Comparison of ENCODE assay signal across 8 cellular contexts in the genomic region with DNA sequence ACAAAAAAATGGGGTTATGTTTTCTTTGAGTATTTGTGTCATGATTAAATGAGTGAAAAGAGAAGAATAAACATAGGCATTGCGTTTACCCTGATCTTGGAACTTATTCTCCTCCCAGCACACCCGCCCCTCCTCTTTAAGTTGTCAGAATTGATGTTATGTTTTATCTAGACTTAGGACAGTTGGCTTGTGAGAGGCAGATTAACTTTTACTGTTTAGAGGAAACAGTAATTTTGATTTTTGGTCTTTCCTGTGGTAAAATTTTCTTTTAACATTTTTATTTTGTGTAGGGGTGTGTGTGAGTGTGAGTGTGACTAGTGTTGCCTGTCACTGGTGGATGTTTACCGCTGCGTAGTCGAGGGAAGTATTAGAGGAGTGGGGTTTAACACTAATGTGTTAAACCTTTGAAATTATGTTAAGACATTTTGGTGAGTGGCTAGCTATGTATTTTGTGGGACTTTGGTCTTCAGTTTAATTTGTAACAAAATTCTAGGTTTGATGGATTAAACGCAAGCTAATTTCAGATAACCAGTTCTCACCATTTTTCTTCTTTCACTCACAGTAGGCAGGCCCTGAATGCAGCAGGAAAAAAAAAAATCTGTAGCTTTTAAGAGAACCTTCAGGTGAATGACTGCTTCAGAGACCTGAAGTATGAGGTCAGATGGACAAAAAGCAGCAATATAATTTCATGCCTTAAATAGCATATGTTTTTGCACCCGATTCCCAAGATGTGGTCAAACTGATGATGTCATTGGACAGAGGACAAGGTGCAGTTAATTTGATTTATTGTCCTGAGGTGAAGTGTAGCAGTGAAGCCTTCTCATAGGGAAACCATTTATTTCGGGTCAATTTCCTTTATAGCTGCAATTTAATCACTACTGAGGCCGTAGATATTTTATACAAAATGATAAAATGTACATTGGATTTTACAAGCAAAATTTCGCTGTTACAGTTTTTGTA. TPM values are rescaled to one million over a fixed set of nuclear protein-coding genes. Genes with fewer than 3 reads are reported as not detected.
DNase-seq lines count a peak whose midpoint lies in the region; ATAC-seq and TF ChIP-seq lines count a peak whose summit lies in the region.

No MANE protein-coding gene starts in this region.

- H3K36me3 ChIP-seq in heart left ventricle (no peaks in the 10 kb centered on the region), WERI-Rb-1 (no peaks in the 10 kb centered on the region)

- H3K4me3 Mint-ChIP-seq in immature natural killer cell (peak overlapping the region; percentile 91 to 100 (median 95)), type B pancreatic cell (peak overlapping the region; percentile 99)

- no peaks in the 10 kb centered on the region for H3K36me3 Mint-ChIP-seq in immature natural killer cell
- H3K36me3 Mint-ChIP-seq in type B pancreatic cell = no peaks in the 10 kb centered on the region

- H3K9me3 Mint-ChIP-seq in immature natural killer cell = no peaks in the 10 kb centered on the region
- peaks cover 5% of the 10 kb centered on the region for H3K9me3 Mint-ChIP-seq in type B pancreatic cell

- DNase-seq in heart left ventricle = no peak
- no peak for DNase-seq in left ventricle myocardium superior
- DNase-seq in WERI-Rb-1 = no peak
- no peak for DNase-seq in immature natural killer cell
- DNase-seq in type B pancreatic cell (ENCODE audit: extremely low spot score, unreplicated experiment) = no peak
- no peak for DNase-seq in RWPE1 (ENCODE audit: low spot score)
- no peak for DNase-seq in amniotic stem cell (lab: John Stamatoyannopoulos, UW)

- ATAC-seq in heart left ventricle (no peak), left ventricle myocardium superior (no peak), GM18867 (IDR thresholded peaks at IDR 0.05; ENCODE audit: unreplicated experiment) (no peak)

- 80 to 86% (median 83%) methylated on average over 10 of the region's 10 CpGs for WGBS in heart left ventricle, 4 donors

- POLR2A ChIA-PET in RWPE1 (lab: Yijun Ruan, JAX; ENCODE audit: low non-redundant PET) = no interaction called here

- H3K27me3 ChIP-seq in heart left ventricle (no peaks in the 10 kb centered on the region), WERI-Rb-1 (ENCODE audit: insufficient read depth, low read depth, severe bottlenecking) (no peaks in the 10 kb centered on the region)

- peak overlapping the region in 2 of 12 donors; percentile 71 for H3K4me3 ChIP-seq in heart left ventricle
- H3K4me3 ChIP-seq in WERI-Rb-1 (ENCODE audit: low read depth, low read length) = peak overlapping the region; percentile 59; the same call in 1 of the 2 replicates

- H3K4me1 ChIP-seq in heart left ventricle = peaks cover 0 to 54% (median 23%) of the 10 kb centered on the region in 12 donors

- H3K9me3 ChIP-seq in heart left ventricle (no peaks in the 10 kb centered on the region), WERI-Rb-1 (ENCODE audit: severe bottlenecking) (no peaks in the 10 kb centered on the region)

- intact Hi-C loops in heart left ventricle (cut with DNase I) (loop anchor here in 4 of 10 donors (5.0 to 10.0 kb wide), 5 partner anchors 51 to 714 kb away; a partner anchor contains a TSS), left ventricle myocardium superior (cut with micrococcal nuclease) (no loop called here)

- H3K4me1 Mint-ChIP-seq in immature natural killer cell (peaks cover 31 to 35% of the 10 kb centered on the region in 2 donors), type B pancreatic cell (ENCODE audit: unreplicated experiment) (peaks cover 27% of the 10 kb centered on the region)

- H3K27me3 Mint-ChIP-seq in immature natural killer cell (ENCODE audit: low read depth in 3 of 3) = peaks cover 13 to 17% (median 14%) of the 10 kb centered on the region in 3 donors
- H3K27me3 Mint-ChIP-seq in type B pancreatic cell = no peaks in the 10 kb centered on the region

- CTCF ChIA-PET in RWPE1 (lab: Yijun Ruan, JAX) = interaction anchor here (0.6 to 1.8 kb wide), 2 partner anchors 8 to 465 kb away, joined by 3 to 7 read pairs; no protein-coding TSS in a partner anchor

- no peak for TF ChIP-seq POLR2A in heart left ventricle (IDR thresholded peaks at IDR 0.05)

- H3K27ac Mint-ChIP-seq in immature natural killer cell (peak overlapping the region; percentile 94 to 100 (median 98)), type B pancreatic cell (peak overlapping the region; percentile 97)

- TF ChIP-seq CTCF in heart left ventricle (IDR thresholded peaks at IDR 0.05) (no peak), WERI-Rb-1 (IDR thresholded peaks at IDR 0.05; ENCODE audit: low read depth, low read length) (no peak), type B pancreatic cell (conservative IDR thresholded peaks at IDR 0.05) (no peak), RWPE1 (conservative IDR thresholded peaks at IDR 0.05; ENCODE audit: low read depth) (no peak)

- H3K27ac ChIP-seq in heart left ventricle (peak overlapping the region in 9 of 12 donors; percentile 90 to 97 (median 96)), WERI-Rb-1 (no peak overlapping the region), RWPE1 (no peak overlapping the region)

RNA-seq across cellular contexts. Expression of a gene that starts 2.7 kb away (rescaled TPM):
- 10 to 100 TPM in 3 of 9 donors, 1 to 10 TPM in 6; 6.6 to 13.4 (median 9.7) TPM for total RNA-seq in heart left ventricle
- polyA plus RNA-seq in heart left ventricle = 1 to 10 TPM; 2.4 to 3.6 TPM
- 5.9 TPM for total RNA-seq in left ventricle myocardium superior
- 1 to 10 TPM in 2 of 3 donors, under 1 TPM in 1; 0.70 to 8.7 (median 4.4) TPM for polyA plus RNA-seq in immature natural killer cell
- total RNA-seq in type B pancreatic cell (ENCODE audit: low replicate concordance) = 18.1 and 24.2 TPM in 2 replicates

Comparison
In these comparisons a context has a peak if more than half of its experiments do, and no peak if none do; other contexts are left out.
1. H3K27ac ChIP-seq: peak in heart left ventricle (9 of 12); none in WERI-Rb-1 (single experiment) and RWPE1 (single experiment).